Comparison of ENCODE assay signal across 29 cellular contexts in the genomic region with DNA sequence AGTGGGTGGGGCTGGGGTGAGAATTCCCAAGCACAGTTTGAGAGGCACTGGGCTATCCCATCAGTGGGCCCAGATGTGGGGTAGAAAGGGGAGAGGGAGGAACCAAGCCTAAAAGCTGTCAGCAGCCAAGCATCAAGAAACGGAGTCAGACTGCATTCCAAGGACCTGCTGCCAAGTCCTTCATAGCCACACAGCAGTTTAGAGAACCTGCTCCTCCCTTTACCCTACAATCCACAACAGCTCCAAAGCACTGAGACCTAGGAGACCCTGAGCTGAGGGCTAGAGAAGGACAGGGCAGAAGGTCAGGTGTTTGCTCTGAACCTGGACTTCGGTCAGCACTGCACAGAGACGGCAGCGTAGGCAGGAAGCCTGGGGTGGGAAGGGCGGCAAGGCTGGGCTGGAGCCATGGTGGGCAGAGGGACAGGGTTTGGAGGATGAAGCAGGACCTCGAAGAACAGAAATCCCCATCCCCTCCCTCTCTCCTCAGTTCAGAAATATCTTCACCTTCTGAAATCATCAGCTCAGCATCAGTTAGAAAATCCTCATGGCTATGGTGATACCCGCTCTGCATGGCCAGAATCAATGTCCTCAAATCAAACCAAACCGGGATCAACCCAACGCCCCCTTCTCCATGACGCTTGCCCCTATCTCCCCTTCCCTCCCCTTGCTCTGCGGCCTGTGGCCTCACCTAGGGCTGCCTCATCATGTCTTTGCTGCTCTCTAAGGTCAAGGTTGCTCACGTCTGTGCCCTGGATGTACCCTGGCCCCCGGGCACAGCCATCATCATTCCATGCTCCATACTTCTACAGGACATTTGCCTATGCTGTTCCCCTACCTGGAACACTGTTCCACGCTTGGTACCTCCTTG. TPM values are rescaled to one million over a fixed set of nuclear protein-coding genes. Genes with fewer than 3 reads are reported as not detected.
"Had no signal": no experiment of that assay in that cellular context is flagged by ENCODE, and none has a peak within 500 bp of the region (broad histone marks: within the 10 kb centered on the region; RNA-seq: fewer than 3 reads in every experiment).

No MANE protein-coding gene starts in this region.

- H3K27ac ChIP-seq: body of pancreas, cardiac muscle cell, heart right ventricle, ovary, psoas muscle, skin epidermis, transverse colon, uterus, WERI-Rb-1 had no signal

- H3K27ac Mint-ChIP-seq: activated CD8-positive, alpha-beta T cell treated with anti-CD3 and anti-CD28 coated beads, Interleukin-2, amount 10 ng/mL, durations not matched to agents 7 days and 5 days; activated naive CD8-positive, alpha-beta T cell treated with anti-CD3 and anti-CD28 coated beads, Interleukin-2, amount 50 U/mL, for 24 hours; activated T-cell treated with anti-CD3 and anti-CD28 coated beads, Interleukin-2, amount 50 U/mL, for 72 hours; mesothelial cell of epicardium; naive thymus-derived CD8-positive, alpha-beta T cell had no signal

- H3K4me3 Mint-ChIP-seq: activated CD8-positive, alpha-beta T cell treated with anti-CD3 and anti-CD28 coated beads, Interleukin-2, amount 10 ng/mL, durations not matched to agents 7 days and 5 days; activated naive CD8-positive, alpha-beta T cell treated with anti-CD3 and anti-CD28 coated beads, Interleukin-2, amount 50 U/mL, for 24 hours; activated T-cell treated with anti-CD3 and anti-CD28 coated beads, Interleukin-2, amount 50 U/mL, for 72 hours; mesothelial cell of epicardium; naive thymus-derived CD8-positive, alpha-beta T cell had no signal

- H3K9me3 ChIP-seq: ovary, psoas muscle, uterus had no signal

- H3K4me1 ChIP-seq: psoas muscle, transverse colon, uterus had no signal

- H3K36me3 ChIP-seq: cardiac muscle cell, heart right ventricle, ovary, transverse colon, uterus, WERI-Rb-1 had no signal

- H3K4me1 Mint-ChIP-seq: activated naive CD8-positive, alpha-beta T cell treated with anti-CD3 and anti-CD28 coated beads, Interleukin-2, amount 50 U/mL, for 24 hours; mesothelial cell of epicardium; naive thymus-derived CD8-positive, alpha-beta T cell had no signal

- ATAC-seq: naive thymus-derived CD8-positive, alpha-beta T cell had no signal

- FAIRE-seq: endometrium, TTC549 had no signal

- H3K27me3 ChIP-seq: body of pancreas, cardiac muscle cell, ovary, transverse colon, uterus had no signal

- DNase-seq: activated CD4-positive, alpha-beta T cell treated with anti-CD3 and anti-CD28 coated beads for 1 hour; activated CD4-positive, alpha-beta T cell treated with anti-CD3 and anti-CD28 coated beads, Interleukin-2, amount 50 U/mL, for 1 hour; activated CD8-positive, alpha-beta T cell treated with anti-CD3 and anti-CD28 coated beads, Interleukin-2, amount 10 ng/mL, durations not matched to agents 7 days and 5 days; activated gamma-delta T cell; activated naive CD4-positive, alpha-beta T cell treated with anti-CD3 and anti-CD28 coated beads, Interleukin-2, amount 50 U/mL, for 16 hours; activated naive CD8-positive, alpha-beta T cell treated with anti-CD3 and anti-CD28 coated beads, Interleukin-2, amount 50 U/mL, for 24 hours; activated T-cell treated with anti-CD3 and anti-CD28 coated beads, Interleukin-2, amount 50 U/mL, for 72 hours; body of pancreas; foreskin fibroblast; heart right ventricle; left colon; naive thymus-derived CD8-positive, alpha-beta T cell; ovary; psoas muscle; stimulated activated CD4-positive, alpha-beta T cell treated with anti-CD3 and anti-CD28 coated beads, Interleukin-1b, Interleukin-23, amount 100 ng/mL, for 48 hours; T-helper 1 cell; transverse colon; uterus; WERI-Rb-1 had no signal

- H3K4me3 ChIP-seq: body of pancreas, cardiac muscle cell, heart right ventricle, ovary, psoas muscle, skin epidermis, transverse colon, uterus had no signal

- H3K36me3 Mint-ChIP-seq: mesothelial cell of epicardium had no signal

RNA-seq across cellular contexts. Expression of a gene that starts 12.9 kb away (rescaled TPM):
- total RNA-seq: activated CD8-positive, alpha-beta T cell treated with anti-CD3 and anti-CD28 coated beads, Interleukin-2, amount 10 ng/mL, durations not matched to agents 7 days and 5 days; activated T-cell treated with anti-CD3 and anti-CD28 coated beads, Interleukin-2, amount 50 U/mL, for 72 hours; cardiac muscle cell; cerebellum; epithelial cell of proximal tubule; heart right ventricle; left colon; lung microvascular endothelial cell; mesothelial cell of epicardium; naive thymus-derived CD8-positive, alpha-beta T cell; psoas muscle; right cardiac atrium; temporal lobe; transverse colon had no signal
- polyA plus RNA-seq: cardiac muscle cell; heart right ventricle; naive thymus-derived CD8-positive, alpha-beta T cell; ovary; psoas muscle; right cardiac atrium had no signal

RNA-seq across cellular contexts. Expression of a gene that starts 32.9 kb away (rescaled TPM):
- total RNA-seq: activated CD8-positive, alpha-beta T cell treated with anti-CD3 and anti-CD28 coated beads, Interleukin-2, amount 10 ng/mL, durations not matched to agents 7 days and 5 days; activated T-cell treated with anti-CD3 and anti-CD28 coated beads, Interleukin-2, amount 50 U/mL, for 72 hours; cardiac muscle cell; naive thymus-derived CD8-positive, alpha-beta T cell; temporal lobe had no signal
- polyA plus RNA-seq: cardiac muscle cell; naive thymus-derived CD8-positive, alpha-beta T cell had no signal

RNA-seq across cellular contexts. Expression of a gene that starts 39.1 kb away (rescaled TPM):
- total RNA-seq: activated CD8-positive, alpha-beta T cell treated with anti-CD3 and anti-CD28 coated beads, Interleukin-2, amount 10 ng/mL, durations not matched to agents 7 days and 5 days; activated T-cell treated with anti-CD3 and anti-CD28 coated beads, Interleukin-2, amount 50 U/mL, for 72 hours; body of pancreas; cardiac muscle cell; cerebellum; epithelial cell of proximal tubule; heart right ventricle; left colon; lung microvascular endothelial cell; mesothelial cell of epicardium; naive thymus-derived CD8-positive, alpha-beta T cell; ovary; psoas muscle; right cardiac atrium; temporal lobe; transverse colon; uterus had no signal
- polyA plus RNA-seq: cardiac muscle cell; heart right ventricle; naive thymus-derived CD8-positive, alpha-beta T cell; ovary; psoas muscle; right cardiac atrium had no signal
